In the genomic region with DNA sequence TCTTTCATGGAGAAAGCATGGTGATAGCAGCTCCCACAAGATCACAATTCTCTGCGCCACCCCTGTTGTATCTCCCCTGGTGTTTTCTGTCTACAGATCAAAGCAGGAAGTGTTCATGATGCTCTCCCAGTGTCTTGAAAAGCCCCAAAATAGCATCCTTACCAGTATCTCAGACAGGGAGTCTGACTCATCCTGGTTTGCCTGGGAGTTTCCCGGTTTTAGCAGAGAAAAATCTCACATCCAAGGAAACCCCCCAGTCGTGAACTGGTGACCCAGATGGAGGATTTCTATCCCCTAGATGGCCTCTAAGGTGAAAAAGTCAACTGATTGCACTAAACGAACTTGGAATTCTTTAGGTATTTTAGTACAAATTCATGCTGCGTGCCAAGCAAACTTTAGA, we compare ENCODE assay signal across 16 cellular contexts.
"Had no signal": no experiment of that assay in that cellular context is flagged by ENCODE, and none has a peak within 500 bp of the region (broad histone marks: within the 10 kb centered on the region; RNA-seq: fewer than 3 reads in every experiment).

No MANE protein-coding gene starts in this region.

- H3K9me3 ChIP-seq: gastroesophageal sphincter, left ventricle myocardium inferior, tibial artery, uterus had no signal

- H3K27me3 ChIP-seq: cardiac muscle cell, gastroesophageal sphincter, tibial artery, uterus had no signal

- DNase-seq: activated CD4-positive, alpha-beta T cell treated with anti-CD3 and anti-CD28 coated beads for 1 hour; activated CD4-positive, alpha-beta T cell treated with anti-CD3 and anti-CD28 coated beads, Interleukin-2, amount 50 U/mL, for 4 hours; activated naive CD4-positive, alpha-beta T cell treated with anti-CD3 and anti-CD28 coated beads, Interleukin-2, amount 10 ng/mL, durations not matched to agents 7 days and 5 days; activated T-cell treated with anti-CD3 and anti-CD28 coated beads, Interleukin-2, amount 50 U/mL, for 1 hour; islet precursor cell; left ventricle myocardium inferior; nucleus accumbens; stimulated activated CD4-positive, alpha-beta T cell treated with anti-CD3 and anti-CD28 coated beads, Interleukin-4, amount 100 ng/mL, for 1 hour; stimulated activated naive CD4-positive, alpha-beta T cell; tibial artery; uterus had no signal

- ATAC-seq: gastroesophageal sphincter had no signal

- H3K36me3 Mint-ChIP-seq: activated naive CD4-positive, alpha-beta T cell treated with anti-CD3 and anti-CD28 coated beads, Interleukin-2, amount 10 ng/mL, durations not matched to agents 7 days and 5 days; memory B cell had no signal

- H3K9me3 Mint-ChIP-seq: activated naive CD4-positive, alpha-beta T cell treated with anti-CD3 and anti-CD28 coated beads, Interleukin-2, amount 10 ng/mL, durations not matched to agents 7 days and 5 days had no signal

- H3K4me1 Mint-ChIP-seq: activated naive CD4-positive, alpha-beta T cell treated with anti-CD3 and anti-CD28 coated beads, Interleukin-2, amount 10 ng/mL, durations not matched to agents 7 days and 5 days; memory B cell; nephron had no signal

- H3K4me3 Mint-ChIP-seq: activated naive CD4-positive, alpha-beta T cell treated with anti-CD3 and anti-CD28 coated beads, Interleukin-2, amount 10 ng/mL, durations not matched to agents 7 days and 5 days; memory B cell; nephron had no signal

- H3K27ac Mint-ChIP-seq: activated naive CD4-positive, alpha-beta T cell treated with anti-CD3 and anti-CD28 coated beads, Interleukin-2, amount 10 ng/mL, durations not matched to agents 7 days and 5 days; memory B cell; nephron had no signal

- H3K36me3 ChIP-seq: cardiac muscle cell, gastroesophageal sphincter, left ventricle myocardium inferior, tibial artery, uterus had no signal

- H3K4me1 ChIP-seq: gastroesophageal sphincter, left ventricle myocardium inferior, tibial artery, uterus had no signal

- H3K4me3 ChIP-seq: cardiac muscle cell, gastroesophageal sphincter, left ventricle myocardium inferior, tibial artery, uterus had no signal

- H3K27ac ChIP-seq: cardiac muscle cell, gastroesophageal sphincter, left ventricle myocardium inferior, tibial artery, uterus, VCaP had no signal

- H3K27me3 Mint-ChIP-seq: activated naive CD4-positive, alpha-beta T cell treated with anti-CD3 and anti-CD28 coated beads, Interleukin-2, amount 10 ng/mL, durations not matched to agents 7 days and 5 days had no signal
